ENCODE assay signal across 8 cellular contexts in the genomic region with DNA sequence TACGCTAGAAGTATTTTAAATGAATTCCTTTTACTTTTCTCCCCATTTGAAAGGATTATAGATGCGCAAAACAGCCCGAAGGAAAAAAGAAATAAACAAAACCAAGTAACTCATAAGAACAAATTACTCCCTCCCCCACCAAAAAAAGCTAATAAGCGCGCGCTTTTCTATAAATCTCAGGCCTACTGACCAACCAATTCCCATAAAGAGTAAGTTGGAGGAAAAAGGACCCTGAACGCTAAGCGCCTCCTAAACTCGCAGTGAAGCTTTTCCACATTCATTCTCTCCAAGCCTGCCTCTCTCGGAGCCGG. TPM values are rescaled to one million over a fixed set of nuclear protein-coding genes. Genes with fewer than 3 reads are reported as not detected.
A peak's percentile ranks its signal among the peaks of the same experiment; 100 is the strongest.
DNase-seq lines count a peak whose midpoint lies in the region; ATAC-seq lines count a peak whose summit lies in the region.

No MANE protein-coding gene starts in this region.

- peak overlapping the region; percentile 93 for H3K27ac Mint-ChIP-seq in T-helper 1 cell treated with Interleukin-12 subunit alpha and Interleukin-12 subunit beta and Interleukin-4 antibody, amounts not matched to agents 30 μg/mL and 1 μg/mL, for 36 hours
- peak overlapping the region; percentile 93 for H3K27ac Mint-ChIP-seq in activated CD8-positive, alpha-beta T cell treated with anti-CD3 and anti-CD28 coated beads, Interleukin-2, amount 10 ng/mL, durations not matched to agents 7 days and 5 days

- H3K9me3 ChIP-seq in iPS-20b (ENCODE audit: insufficient read depth, low read depth, low read length) (no peaks in the 10 kb centered on the region), subcutaneous abdominal adipose tissue (ENCODE audit: control insufficient read depth in 5 of 5, low read length in 5 of 5) (peaks cover 0 to 2% (median 0%) of the 10 kb centered on the region in 5 donors)

- no peak for ATAC-seq in activated CD8-positive, alpha-beta T cell treated with anti-CD3 and anti-CD28 coated beads, Interleukin-2, amount 10 ng/mL, durations not matched to agents 7 days and 5 days
- ATAC-seq in HG03521 (IDR thresholded peaks at IDR 0.05; ENCODE audit: unreplicated experiment) = no peak

- H3K4me3 ChIP-seq in iPS-20b (ENCODE audit: low read length) = peak overlapping the region; percentile 91
- H3K4me3 ChIP-seq in subcutaneous abdominal adipose tissue (ENCODE audit: low read depth in 1 of 5, low read length in 5 of 5) = peak overlapping the region; percentile 96 to 99 (median 98)

- in situ Hi-C loops in ACHN (cut with HindIII; ENCODE audit: low pct_ligation_motif_present, low pct_unique_long_range_greater_than_20kb, low sequenced_read_pairs) = no loop called here

- peaks cover 17% of the 10 kb centered on the region; the same call in 1 of the 2 replicates for H3K4me1 ChIP-seq in iPS-20b (ENCODE audit: insufficient read depth, low read length)
- H3K4me1 ChIP-seq in subcutaneous abdominal adipose tissue (ENCODE audit: control insufficient read depth in 5 of 5, insufficient read depth in 5 of 5, low read length in 5 of 5) = peaks cover 0 to 22% (median 15%) of the 10 kb centered on the region in 5 donors

- DNase-seq in T-helper 1 cell (no peak), Kasumi-1 (lab: John Stamatoyannopoulos, UW) (no peak), ACHN (no peak)
- DNase-seq in activated CD8-positive, alpha-beta T cell treated with anti-CD3 and anti-CD28 coated beads, Interleukin-2, amount 10 ng/mL, durations not matched to agents 7 days and 5 days = no peak

- H3K27me3 ChIP-seq in iPS-20b (ENCODE audit: insufficient read depth, low read length) = 0 out of 2 replicates have a peak, but pooled peaks cover 7% of the 10 kb centered on the region
- H3K27me3 ChIP-seq in subcutaneous abdominal adipose tissue (ENCODE audit: control insufficient read depth in 5 of 5, insufficient read depth in 4 of 5, low read length in 5 of 5) = no peaks in the 10 kb centered on the region

- no peaks in the 10 kb centered on the region for H3K36me3 ChIP-seq in iPS-20b (ENCODE audit: insufficient read depth, low read depth, low read length)
- no peaks in the 10 kb centered on the region for H3K36me3 ChIP-seq in subcutaneous abdominal adipose tissue (ENCODE audit: control insufficient read depth in 5 of 5, insufficient read depth in 5 of 5, low read length in 5 of 5)

- H3K4me1 Mint-ChIP-seq in T-helper 1 cell treated with Interleukin-12 subunit alpha and Interleukin-12 subunit beta and Interleukin-4 antibody, amounts not matched to agents 30 μg/mL and 1 μg/mL, for 36 hours (ENCODE audit: low read depth) = peaks cover 28% of the 10 kb centered on the region
- peaks cover 30% of the 10 kb centered on the region for H3K4me1 Mint-ChIP-seq in activated CD8-positive, alpha-beta T cell treated with anti-CD3 and anti-CD28 coated beads, Interleukin-2, amount 10 ng/mL, durations not matched to agents 7 days and 5 days (ENCODE audit: low read depth)

- CTCF ChIA-PET in activated CD8-positive, alpha-beta T cell treated with anti-CD3 and anti-CD28 coated beads, Interleukin-2, amount 10 ng/mL, durations not matched to agents 7 days and 5 days (lab: Charles Lee) = interaction anchor here (1.5 to 2.1 kb wide), 2 partner anchors 55 to 250 kb away, joined by 4 to 6 read pairs; no protein-coding TSS in a partner anchor

- H3K9ac ChIP-seq in iPS-20b (ENCODE audit: low read depth, low read length) (peak overlapping the region; percentile 91), subcutaneous abdominal adipose tissue (ENCODE audit: low read length in 5 of 5) (peak overlapping the region; percentile 89 to 98 (median 97))

- peaks cover 4% of the 10 kb centered on the region for H3K36me3 Mint-ChIP-seq in T-helper 1 cell treated with Interleukin-12 subunit alpha and Interleukin-12 subunit beta and Interleukin-4 antibody, amounts not matched to agents 30 μg/mL and 1 μg/mL, for 36 hours (ENCODE audit: low read depth)
- peaks cover 9% of the 10 kb centered on the region for H3K36me3 Mint-ChIP-seq in activated CD8-positive, alpha-beta T cell treated with anti-CD3 and anti-CD28 coated beads, Interleukin-2, amount 10 ng/mL, durations not matched to agents 7 days and 5 days (ENCODE audit: low read depth)

- POLR2A ChIA-PET in activated CD8-positive, alpha-beta T cell treated with anti-CD3 and anti-CD28 coated beads, Interleukin-2, amount 10 ng/mL, durations not matched to agents 7 days and 5 days (lab: Charles Lee) = no interaction called here

- peaks cover 15% of the 10 kb centered on the region for H3K27me3 Mint-ChIP-seq in T-helper 1 cell treated with Interleukin-12 subunit alpha and Interleukin-12 subunit beta and Interleukin-4 antibody, amounts not matched to agents 30 μg/mL and 1 μg/mL, for 36 hours (ENCODE audit: low read depth)
- peaks cover 12% of the 10 kb centered on the region for H3K27me3 Mint-ChIP-seq in activated CD8-positive, alpha-beta T cell treated with anti-CD3 and anti-CD28 coated beads, Interleukin-2, amount 10 ng/mL, durations not matched to agents 7 days and 5 days (ENCODE audit: low read depth)

- H3K4me3 Mint-ChIP-seq in T-helper 1 cell treated with Interleukin-12 subunit alpha and Interleukin-12 subunit beta and Interleukin-4 antibody, amounts not matched to agents 30 μg/mL and 1 μg/mL, for 36 hours = peak overlapping the region; percentile 95
- H3K4me3 Mint-ChIP-seq in activated CD8-positive, alpha-beta T cell treated with anti-CD3 and anti-CD28 coated beads, Interleukin-2, amount 10 ng/mL, durations not matched to agents 7 days and 5 days = peak overlapping the region; percentile 90

- no peak overlapping the region for H3K27ac ChIP-seq in iPS-20b (ENCODE audit: low read length)
- peak overlapping the region; percentile 89 for H3K27ac ChIP-seq in subcutaneous abdominal adipose tissue (ENCODE audit: low read depth, low read length)

- peaks cover 3% of the 10 kb centered on the region for H3K9me3 Mint-ChIP-seq in T-helper 1 cell treated with Interleukin-12 subunit alpha and Interleukin-12 subunit beta and Interleukin-4 antibody, amounts not matched to agents 30 μg/mL and 1 μg/mL, for 36 hours
- no peaks in the 10 kb centered on the region for H3K9me3 Mint-ChIP-seq in activated CD8-positive, alpha-beta T cell treated with anti-CD3 and anti-CD28 coated beads, Interleukin-2, amount 10 ng/mL, durations not matched to agents 7 days and 5 days (ENCODE audit: insufficient read depth)

RNA-seq across cellular contexts. Expression of a gene that starts 0.6 kb away (rescaled TPM):
- 10 to 100 TPM; 18.3 to 23.0 TPM for total RNA-seq in activated CD8-positive, alpha-beta T cell treated with anti-CD3 and anti-CD28 coated beads, Interleukin-2, amount 10 ng/mL, durations not matched to agents 7 days and 5 days
